8 cellular contexts compared by ENCODE assay signal in genomic region chr6:37822851-37823682, GRCh38.
A peak's percentile ranks its signal among the peaks of the same experiment; 100 is the strongest.
DNase-seq lines count a peak whose midpoint lies in the region; ATAC-seq lines count a peak whose summit lies in the region.

No MANE protein-coding gene starts in this region.

- no peak for ATAC-seq in HG03097 (IDR thresholded peaks at IDR 0.05; ENCODE audit: low FRiP score, unreplicated experiment)

- no peaks in the 10 kb centered on the region; the same call in 1 of the 2 replicates for H3K36me3 ChIP-seq in HAP-1 (replicated peaks)

- no peaks in the 10 kb centered on the region for H3K27me3 ChIP-seq in HAP-1 (ENCODE audit: low read depth)

- in situ Hi-C loops in HAP-1 (cut with MboI; ENCODE audit: low sequenced_read_pairs) = no loop called here

- H3K9me3 ChIP-seq in HAP-1 = no peaks in the 10 kb centered on the region

- H3K4me1 ChIP-seq in HAP-1 = peaks cover 41% of the 10 kb centered on the region

- peak overlapping the region; percentile 9; the same call in 1 of the 2 replicates for H3K4me3 ChIP-seq in HAP-1

- peak; percentile 52 to 66 for DNase-seq in HAP-1 (ENCODE audit: low spot score in 2 of 2)
- peak; percentile 5 to 12 for DNase-seq in activated CD4-positive, alpha-beta T cell treated with anti-CD3 and anti-CD28 coated beads, Interleukin-2, amount 50 U/mL, for 4 hours
- peak; percentile 23 for DNase-seq in glomerular visceral epithelial cell (ENCODE audit: extremely low spot score)
- peak; percentile 60 for DNase-seq in stimulated activated CD4-positive, alpha-beta T cell treated with anti-CD3 and anti-CD28 coated beads, Interleukin-1b, Interleukin-23, amount 100 ng/mL, for 48 hours
- DNase-seq in Ammon's horn (ENCODE audit: low spot score) = no peak
- no peak for DNase-seq in HK-2 (ENCODE audit: unreplicated experiment)
- no peak for DNase-seq in NCI-H2171 (lab: John Stamatoyannopoulos, UW)

Comparison
In these comparisons a context has a peak if more than half of its experiments do, and no peak if none do; other contexts are left out.
1. DNase-seq: peak in HAP-1 (2 of 2), activated CD4-positive, alpha-beta T cell treated with anti-CD3 and anti-CD28 coated beads, Interleukin-2, amount 50 U/mL, for 4 hours (2 of 2), glomerular visceral epithelial cell (single experiment) and stimulated activated CD4-positive, alpha-beta T cell treated with anti-CD3 and anti-CD28 coated beads, Interleukin-1b, Interleukin-23, amount 100 ng/mL, for 48 hours (single experiment); none in Ammon's horn (single experiment), HK-2 (single experiment) and NCI-H2171 (single experiment).